Comparison of ENCODE assay signal across 16 cellular contexts in genomic region chr19:5484398-5485285, GRCh38. TPM values are rescaled to one million over a fixed set of nuclear protein-coding genes. Genes with fewer than 3 reads are reported as not detected.
DNase-seq lines count a peak whose midpoint lies in the region; ATAC-seq and TF ChIP-seq lines count a peak whose summit lies in the region.
"Had no signal": no experiment of that assay in that cellular context is flagged by ENCODE, and none has a peak within 500 bp of the region (broad histone marks: within the 10 kb centered on the region; RNA-seq: fewer than 3 reads in every experiment).

No MANE protein-coding gene starts in this region.

- ATAC-seq in HG02884 (IDR thresholded peaks at IDR 0.05; ENCODE audit: unreplicated experiment), result no peak
- ATAC-seq: stimulated activated naive B cell treated with anti-CD40 and anti-IgM and Interleukin-4, amounts not matched to agents 10 μg/mL and 1 μg/mL and 100 μg/mL, for 72 hours had no signal

- H3K27me3 ChIP-seq in liver (ENCODE audit: control insufficient read depth in 4 of 4, insufficient read depth in 4 of 4, low read length in 3 of 4) (no peaks in the 10 kb centered on the region), brain microvascular endothelial cell (replicated peaks) (peaks cover 18% of the 10 kb centered on the region)

- H3K27ac ChIP-seq in VCaP (peak overlapping the region; percentile 7; the same call in 1 of the 2 replicates), liver (ENCODE audit: low read depth in 1 of 2, low read length in 2 of 2) (peak overlapping the region; percentile 6 to 32), brain microvascular endothelial cell (no peak overlapping the region)
- H3K27ac ChIP-seq: breast epithelium, epithelial cell of prostate had no signal

- TF ChIP-seq RAD21 in liver (IDR thresholded peaks at IDR 0.05), result peak in 1 of 2 donors; percentile 18

- no peaks in the 10 kb centered on the region for H3K36me3 ChIP-seq in liver (ENCODE audit: control insufficient read depth in 4 of 4, insufficient read depth in 3 of 4, low read depth in 1 of 4, low read length in 3 of 4)
- H3K36me3 ChIP-seq in brain microvascular endothelial cell (replicated peaks), result no peaks in the 10 kb centered on the region
- H3K36me3 ChIP-seq: BE2C, breast epithelium had no signal

- H3K9ac ChIP-seq in liver (ENCODE audit: low read depth in 1 of 2, low read length in 2 of 2), result no peak overlapping the region

- WGBS in liver, result 16% methylated on average over 13 of the region's 13 CpGs

- H3K4me3 ChIP-seq in liver (ENCODE audit: low read depth in 1 of 3, low read length in 3 of 3), result no peak overlapping the region
- H3K4me3 ChIP-seq in brain microvascular endothelial cell (ENCODE audit: low read depth, low read length), result no peak overlapping the region
- H3K4me3 ChIP-seq: breast epithelium had no signal

- DNase-seq in D341Med (ENCODE audit: low spot score) (peak; percentile 89), M059J (ENCODE audit: low read depth) (peak; percentile 36), NCI-H526 (lab: John Stamatoyannopoulos, UW) (no peak), brain microvascular endothelial cell (no peak), globus pallidus (ENCODE audit: low spot score) (no peak)
- DNase-seq: activated CD4-positive, alpha-beta T cell treated with anti-CD3 and anti-CD28 coated beads for 1 hour; BE2C; GF-D8; stimulated activated CD4-positive, alpha-beta T cell treated with anti-CD3 and anti-CD28 coated beads, Interleukin-4, amount 100 ng/mL, for 1 hour; stimulated activated naive B cell treated with anti-CD40 and anti-IgM and Interleukin-4, amounts not matched to agents 10 μg/mL and 1 μg/mL and 100 μg/mL, for 72 hours had no signal

- no peak for TF ChIP-seq CTCF in VCaP (conservative IDR thresholded peaks at IDR 0.05)
- no peak for TF ChIP-seq CTCF in liver (IDR thresholded peaks at IDR 0.05; ENCODE audit: low read depth, low read length, missing input control)
- no peak for TF ChIP-seq CTCF in brain microvascular endothelial cell (IDR thresholded peaks at IDR 0.05; ENCODE audit: low read depth, low read length, missing control alignments)

- H3K4me1 ChIP-seq in liver (ENCODE audit: control insufficient read depth in 4 of 4, insufficient read depth in 4 of 4, low read length in 3 of 4), result peaks cover 14 to 27% (median 24%) of the 10 kb centered on the region in 4 donors
- H3K4me1 ChIP-seq: BE2C, breast epithelium had no signal

- H3K9me3 ChIP-seq in liver (ENCODE audit: control insufficient read depth in 4 of 4, low read length in 3 of 4), result no peaks in the 10 kb centered on the region
- H3K9me3 ChIP-seq: BE2C had no signal

- in situ Hi-C loops in brain microvascular endothelial cell (cut with HindIII; ENCODE audit: low pct_ligation_motif_present, low sequenced_read_pairs), result no loop called here

TF ChIP-seq in liver, 16 proteins besides CTCF, POLR2A, EP300 and RAD21:
- no peak for TF ChIP-seq GABPA (IDR thresholded peaks at IDR 0.05 in 1 of 2, conservative IDR thresholded peaks at IDR 0.05 in 1 of 2)
- peak; percentile 65 for TF ChIP-seq MAX (IDR thresholded peaks at IDR 0.05)
- no peak for TF ChIP-seq NR2F2 (IDR thresholded peaks at IDR 0.05)
- TF ChIP-seq TAF1 (conservative IDR thresholded peaks at IDR 0.05), result no peak
- TF ChIP-seq FOXA2 (IDR thresholded peaks at IDR 0.05), result no peak
- peak; percentile 94 to 95 for TF ChIP-seq HNF4A (conservative IDR thresholded peaks at IDR 0.05)
- peak; percentile 77 for TF ChIP-seq HNF4G (IDR thresholded peaks at IDR 0.05)
- TF ChIP-seq FOXA1 (IDR thresholded peaks at IDR 0.05), result no peak
- TF ChIP-seq YY1 (IDR thresholded peaks at IDR 0.05), result peak; percentile 76
- no peak for TF ChIP-seq ZBTB33 (IDR thresholded peaks at IDR 0.05)
- TF ChIP-seq EGR1 (IDR thresholded peaks at IDR 0.05; ENCODE audit: low read depth in 2 of 2), result no peak
- no peak for TF ChIP-seq ATF3 (IDR thresholded peaks at IDR 0.05)
- peak; percentile 79 to 83 for TF ChIP-seq RXRA (IDR thresholded peaks at IDR 0.05)
- peak; percentile 76 to 80 for TF ChIP-seq JUND (IDR thresholded peaks at IDR 0.05)
- peak; percentile 52 for TF ChIP-seq SP1 (IDR thresholded peaks at IDR 0.05)
- peak; percentile 21 for TF ChIP-seq REST (IDR thresholded peaks at IDR 0.05)

RNA-seq across cellular contexts. Expression of gene ZNRF4, which starts 29.4 kb away (rescaled TPM):
- not detected in 2 replicates for total RNA-seq in M059J (2014; rRNA removed; shearing (Covaris generic))
- total RNA-seq in liver, result not detected
- not detected for polyA plus RNA-seq in liver
- total RNA-seq: activated T-helper 1 cell treated with anti-CD3 and anti-CD28 coated beads, Interleukin-12 subunit alpha, Interleukin-12 subunit beta, Interleukin-2, Interleukin-4 antibody, amounts not matched to agents 30 ng/mL and 10 ng/mL and 1 ng/mL, durations not matched to agents 14 hours and 24 hours and 36 hours; breast epithelium had no signal

Comparison
In these comparisons a context has a peak if more than half of its experiments do, and no peak if none do; other contexts are left out.
1. DNase-seq: peak in D341Med (single experiment) and M059J (single experiment); none in NCI-H526 (0 of 2), brain microvascular endothelial cell (single experiment) and globus pallidus (single experiment).